23 cellular contexts compared by ENCODE assay signal in the genomic region with DNA sequence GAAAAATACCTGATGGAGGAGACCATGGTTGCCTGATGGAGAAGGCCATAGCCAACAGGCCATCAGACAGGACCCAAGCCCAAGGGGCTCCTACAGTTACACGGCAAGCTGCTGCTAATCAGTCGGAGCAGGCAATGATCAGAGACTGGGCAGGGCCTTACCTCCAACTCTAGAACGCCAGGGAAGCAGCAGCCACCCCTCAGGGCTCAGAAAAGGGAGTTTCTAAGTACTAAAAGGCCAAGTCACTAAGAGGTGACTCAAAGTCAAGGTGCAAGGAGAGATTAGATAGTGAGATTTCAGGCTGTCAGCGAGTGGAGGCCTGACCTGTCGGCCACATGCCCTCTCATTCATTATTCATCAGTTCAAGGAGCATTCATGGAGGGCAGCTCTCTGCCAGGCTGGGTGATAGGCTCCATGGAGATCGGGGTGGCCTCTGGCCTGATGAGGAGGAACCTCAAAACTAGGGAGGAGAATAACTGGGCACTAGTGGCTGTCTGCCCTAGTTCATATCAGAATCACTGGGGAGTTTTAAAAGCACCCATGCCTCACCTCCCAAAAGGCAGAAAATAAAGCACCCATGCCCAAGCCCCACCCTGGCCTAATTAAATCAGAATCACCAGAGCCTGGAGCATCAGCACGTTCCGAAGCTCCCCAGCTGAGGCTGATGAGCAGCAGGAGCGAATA. TPM values are rescaled to one million over a fixed set of nuclear protein-coding genes. Genes with fewer than 3 reads are reported as not detected.
DNase-seq lines count a peak whose midpoint lies in the region; ATAC-seq, FAIRE-seq and TF ChIP-seq lines count a peak whose summit lies in the region.
"Had no signal": no experiment of that assay in that cellular context is flagged by ENCODE, and none has a peak within 500 bp of the region (broad histone marks: within the 10 kb centered on the region; RNA-seq: fewer than 3 reads in every experiment).

No MANE protein-coding gene starts in this region.

- H3K27ac ChIP-seq in Peyer's patch (peak overlapping the region in 3 of 4 donors; percentile 66 to 88 (median 78)), K562 (ENCODE audit: extremely low read depth, low read depth, low read length) (peak overlapping the region; percentile 72), osteoblast (ENCODE audit: low read depth, low read length) (no peak overlapping the region)
- H3K27ac ChIP-seq: C4-2B, SK-N-MC had no signal

- no peak overlapping the region for H3K4me3 Mint-ChIP-seq in Caco-2 (ENCODE audit: unreplicated experiment)
- H3K4me3 Mint-ChIP-seq: CD8-positive, alpha-beta memory T cell had no signal

- H3K27me3 ChIP-seq in Caco-2 (replicated peaks; ENCODE audit: control insufficient read depth, insufficient read depth, low read length) (no peaks in the 10 kb centered on the region), Peyer's patch (no peaks in the 10 kb centered on the region), K562 (ENCODE audit: control insufficient read depth in 2 of 2, insufficient read depth in 2 of 2, low read length in 2 of 2) (no peaks in the 10 kb centered on the region), osteoblast (ENCODE audit: insufficient read depth, low read length) (no peaks in the 10 kb centered on the region)

- no peak for DNase-seq in Caco-2
- peak in 2 of 3 donors; percentile 67 to 77 for DNase-seq in Peyer's patch
- DNase-seq in K562 (ENCODE audit: extremely low read depth in 1 of 4, low spot score in 3 of 4), result peak; percentile 59 to 90 (median 66)
- peak; percentile 53 for DNase-seq in osteoblast (ENCODE audit: insufficient read length, low spot score, missing footprints)
- DNase-seq in GM19238 (ENCODE audit: insufficient read length, low spot score), result no peak
- DNase-seq in activated gamma-delta T cell (lab: John Stamatoyannopoulos, UW), result no peak
- DNase-seq in NCI-H2107 treated with DMSO at 0.1 percent for 48 hours (lab: John Stamatoyannopoulos, UW; ENCODE audit: unreplicated experiment), result no peak
- DNase-seq in activated naive CD4-positive, alpha-beta T cell (lab: John Stamatoyannopoulos, UW), result no peak
- DNase-seq: CD8-positive, alpha-beta memory T cell; H7; MM.1S; NCI-H1092; NCI-H1436; NCI-H1930; NCI-H226; NCI-H524 treated with DMSO at 0.1 percent for 48 hours; SHP77 treated with DMSO at 0.1 percent for 48 hours had no signal

- CTCF ChIA-PET in Caco-2 (lab: Charles Lee) (no interaction called here), K562 (lab: Yijun Ruan, JAX; ENCODE audit: low intra/inter-chr PET ratio) (no interaction called here)

- no peaks in the 10 kb centered on the region for H3K27me3 Mint-ChIP-seq in Caco-2 (ENCODE audit: insufficient read depth, unreplicated experiment)

- no peaks in the 10 kb centered on the region for H3K79me2 ChIP-seq in K562 (ENCODE audit: control insufficient read depth, insufficient read depth, low read length)
- no peaks in the 10 kb centered on the region for H3K79me2 ChIP-seq in osteoblast (ENCODE audit: insufficient read depth, low read length)

- H3K9me1 ChIP-seq in K562 (ENCODE audit: control insufficient read depth, insufficient read depth, low read length), result no peaks in the 10 kb centered on the region

- H3K9ac ChIP-seq in K562 (ENCODE audit: insufficient read depth in 1 of 2, low read depth in 2 of 2, low read length in 2 of 2), result peak overlapping the region; percentile 51 to 85; a peak in 3 of 4 replicates

- peaks cover 64% of the 10 kb centered on the region for H3K36me3 Mint-ChIP-seq in Caco-2 (ENCODE audit: insufficient read depth, unreplicated experiment)
- H3K36me3 Mint-ChIP-seq: CD8-positive, alpha-beta memory T cell had no signal

- peak overlapping the region; percentile 23 for H3K27ac Mint-ChIP-seq in Caco-2 (ENCODE audit: unreplicated experiment)

- WGBS in K562 (ENCODE audit: insufficient coverage, low coverage, missing lambda C conversion rate), result 14% methylated on average over 9 of the region's 9 CpGs

- H3K4me3 ChIP-seq in Caco-2 (ENCODE audit: low read depth, low read length), result no peak overlapping the region
- peak overlapping the region in 2 of 4 donors; percentile 14 to 62 for H3K4me3 ChIP-seq in Peyer's patch
- H3K4me3 ChIP-seq in K562, result no peak overlapping the region
- no peak overlapping the region for H3K4me3 ChIP-seq in osteoblast (ENCODE audit: insufficient read depth, low read length)
- H3K4me3 ChIP-seq: SK-N-MC had no signal

- peak; percentile 99 for FAIRE-seq in K562 (lab: Jason Lieb, UNC)
- FAIRE-seq: A204.1, G401.6 had no signal

- peak overlapping the region; percentile 51 for H3K4me2 ChIP-seq in K562 (ENCODE audit: insufficient read depth, low read length)
- no peak overlapping the region for H3K4me2 ChIP-seq in osteoblast (ENCODE audit: insufficient read depth, low read length)

- peaks cover 38% of the 10 kb centered on the region for H3K4me1 ChIP-seq in Caco-2
- H3K4me1 ChIP-seq in Peyer's patch, result peaks cover 0 to 8% (median 0%) of the 10 kb centered on the region in 4 donors
- peaks cover 37 to 67% of the 10 kb centered on the region in 2 experiments; a peak in 4 of 5 replicates for H3K4me1 ChIP-seq in K562 (replicated peaks in 1 of 2; ENCODE audit: control insufficient read depth in 2 of 2, insufficient read depth in 2 of 2, low read length in 2 of 2)
- H3K4me1 ChIP-seq in osteoblast (ENCODE audit: insufficient read depth, low read length), result no peaks in the 10 kb centered on the region

- ATAC-seq in K562, result peak; percentile 91

- no peak for TF ChIP-seq CTCF in Caco-2 (IDR thresholded peaks at IDR 0.05; ENCODE audit: insufficient read depth in 1 of 2, low read depth in 1 of 2, low read length in 1 of 2, severe bottlenecking in 1 of 2, unreplicated experiment in 1 of 2)
- TF ChIP-seq CTCF in Peyer's patch (IDR thresholded peaks at IDR 0.05), result no peak
- TF ChIP-seq CTCF in K562 (IDR thresholded peaks at IDR 0.05 in 2 of 3, conservative IDR thresholded peaks at IDR 0.05 in 1 of 3; ENCODE audit: insufficient read depth in 2 of 3, low read depth in 1 of 3, low read length in 3 of 3), result no peak
- TF ChIP-seq CTCF in osteoblast (IDR thresholded peaks at IDR 0.05; ENCODE audit: extremely low read depth, low read depth, low read length), result no peak

- TF ChIP-seq POLR2A in Peyer's patch (IDR thresholded peaks at IDR 0.05) (peak; percentile 79 to 89), K562 (conservative IDR thresholded peaks at IDR 0.05) (no peak)

- H3K4me1 Mint-ChIP-seq in Caco-2 (ENCODE audit: low read depth, unreplicated experiment), result peaks cover 22% of the 10 kb centered on the region

- H4K20me1 ChIP-seq in K562 (replicated peaks; ENCODE audit: control insufficient read depth, insufficient read depth, low read length) (no peaks in the 10 kb centered on the region), osteoblast (ENCODE audit: insufficient read depth, low read length) (no peaks in the 10 kb centered on the region)

- in situ Hi-C loops in K562 (cut with MboI), result no loop called here

- TF ChIP-seq RAD21 in K562 (CRISPR knock-in tag; conservative IDR thresholded peaks at IDR 0.05 in 1 of 2, IDR thresholded peaks at IDR 0.05 in 1 of 2), result no peak

- H2AFZ ChIP-seq in K562 (ENCODE audit: low read depth, low read length) (peak overlapping the region; percentile 17), osteoblast (ENCODE audit: low read length) (no peak overlapping the region)

- BruUV-seq in Caco-2 (replicated peaks; lab: Mats Ljungman, UMichigan), result no TSS peak
- BruUV-seq in K562 (replicated peaks; lab: Mats Ljungman, UMichigan), result no TSS peak

- intact Hi-C loops in Caco-2 (cut with micrococcal nuclease; ENCODE audit: unreplicated experiment) (no loop called here), K562 (cut with micrococcal nuclease) (no loop called here)

- H3K36me3 ChIP-seq in Caco-2 (ENCODE audit: control insufficient read depth, insufficient read depth, low read length) (peaks cover 10% of the 10 kb centered on the region), Peyer's patch (peaks cover 0 to 38% (median 0%) of the 10 kb centered on the region in 3 donors), K562 (ENCODE audit: control insufficient read depth, insufficient read depth, low read length) (no peaks in the 10 kb centered on the region), osteoblast (ENCODE audit: insufficient read depth, low read length) (no peaks in the 10 kb centered on the region)

- H3K9me3 ChIP-seq in Caco-2, result no peaks in the 10 kb centered on the region
- no peaks in the 10 kb centered on the region for H3K9me3 ChIP-seq in Peyer's patch
- no peaks in the 10 kb centered on the region for H3K9me3 ChIP-seq in K562 (replicated peaks; ENCODE audit: control insufficient read depth, insufficient read depth, low read depth, low read length)
- H3K9me3 ChIP-seq in osteoblast (ENCODE audit: low read depth, low read length), result no peaks in the 10 kb centered on the region

- TF ChIP-seq EP300 in K562 (IDR thresholded peaks at IDR 0.05; ENCODE audit: low read length), result peak; percentile 94

- POLR2A ChIA-PET in Caco-2 (lab: Charles Lee), result no interaction called here
- POLR2A ChIA-PET in K562 (lab: Yijun Ruan, JAX), result interaction anchor here (0.6 to 1.1 kb wide), 4 partner anchors 8 to 242 kb away, joined by 3 to 5 read pairs (median 3); no protein-coding TSS in a partner anchor

- no peaks in the 10 kb centered on the region for H3K9me3 Mint-ChIP-seq in Caco-2 (ENCODE audit: unreplicated experiment)
- H3K9me3 Mint-ChIP-seq: CD8-positive, alpha-beta memory T cell had no signal

RNA-seq across cellular contexts. Expression of gene VIL1, which starts 3.6 kb away (rescaled TPM):
- total RNA-seq in Caco-2 (2022) (401 and 448 TPM in 2 replicates), Peyer's patch (1,000 to 10,000 TPM in 1 of 4 donors, 100 to 1,000 TPM in 3; 189 to 1,274 (median 741) TPM), K562 (2014; rRNA removed) (1.7 and 2.6 TPM in 2 replicates), K562 (2014; rRNA removed; fragmentation: Illumina TruSeq; extraction: Trizol) (1.1 and 1.2 TPM in 2 replicates), K562 (2015; rRNA removed; fragmentation: Illumina TruSeq; extraction: Trizol) (0.51 and 0.75 TPM in 2 replicates), K562 (2021) (2.4 and 2.7 TPM in 2 replicates), osteoblast (under 0.01 TPM in 1 of 2 replicates, not detected in the other)
- total RNA-seq in K562 (2011; cell fraction: chromatin; rRNA removed; ENCODE audit: low replicate concordance), result 1.4 and 2.1 TPM in 2 replicates
- 0.79 and 1.2 TPM in 2 replicates for total RNA-seq in K562 (2011; cell fraction: nucleolus; rRNA removed)
- 0.44 and 1.4 TPM in 2 replicates for total RNA-seq in K562 (2011; cell fraction: nucleoplasm; rRNA removed)
- polyA plus RNA-seq in K562 (2011; rRNA removed) (0.46 and 0.63 TPM in 2 replicates), K562 (2014; fragmentation: Illumina TruSeq; extraction: Trizol) (1.2 and 2.0 TPM in 2 replicates), K562 (2014; fragmentation: Nextera tagmentation; extraction: Ambion mirVana) (under 1 TPM; 0.62 to 0.73 TPM), K562 (2014; rRNA removed) (1.9 and 3.7 TPM in 2 replicates)
- polyA plus RNA-seq in K562 (2011; cell fraction: cytosol; rRNA removed), result 0.35 and 1.5 TPM in 2 replicates
- polyA plus RNA-seq in K562 (2011; cell fraction: nucleus; rRNA removed), result 0.84 and 2.7 TPM in 2 replicates
- polyA plus RNA-seq in K562 (2012), result 0.54 and 0.72 TPM in 2 replicates
- 0.60 and 1.7 TPM in 2 replicates for polyA minus RNA-seq in K562 (2011; rRNA and poly(A)+ RNA removed)
- 0.57 and 1.2 TPM in 2 replicates for polyA minus RNA-seq in K562 (2011; cell fraction: cytosol; rRNA and poly(A)+ RNA removed)
- 0.27 and 0.33 TPM in 2 replicates for polyA minus RNA-seq in K562 (2011; cell fraction: nucleus; rRNA and poly(A)+ RNA removed)
- total RNA-seq: CD8-positive, alpha-beta memory T cell; RPMI7951 had no signal
- polyA plus RNA-seq: CD8-positive, alpha-beta memory T cell had no signal

RNA-seq across cellular contexts. Expression of gene CTDSP1, which starts 22.9 kb away (rescaled TPM):
- total RNA-seq in Caco-2 (2022) (103 and 104 TPM in 2 replicates), Peyer's patch (100 to 1,000 TPM; 105 to 207 (median 184) TPM), K562 (2014; rRNA removed) (50.8 and 65.8 TPM in 2 replicates), K562 (2014; rRNA removed; fragmentation: Illumina TruSeq; extraction: Trizol) (13.6 and 21.0 TPM in 2 replicates), K562 (2015; rRNA removed; fragmentation: Illumina TruSeq; extraction: Trizol) (45.8 and 45.9 TPM in 2 replicates), K562 (2021) (67.9 and 74.8 TPM in 2 replicates), osteoblast (53.3 and 71.7 TPM in 2 replicates)
- 51.1 and 151 TPM in 2 replicates for total RNA-seq in K562 (2011; cell fraction: chromatin; rRNA removed; ENCODE audit: low replicate concordance)
- total RNA-seq in K562 (2011; cell fraction: nucleolus; rRNA removed), result 120 and 129 TPM in 2 replicates
- total RNA-seq in K562 (2011; cell fraction: nucleoplasm; rRNA removed), result 71.7 and 74.3 TPM in 2 replicates
- polyA plus RNA-seq in K562 (2011; rRNA removed) (51.1 and 61.8 TPM in 2 replicates), K562 (2014; fragmentation: Illumina TruSeq; extraction: Trizol) (44.8 and 59.8 TPM in 2 replicates), K562 (2014; fragmentation: Nextera tagmentation; extraction: Ambion mirVana) (1 to 10 TPM; 2.4 to 3.4 TPM), K562 (2014; rRNA removed) (71.5 and 72.9 TPM in 2 replicates)
- 63.2 and 111 TPM in 2 replicates for polyA plus RNA-seq in K562 (2011; cell fraction: cytosol; rRNA removed)
- polyA plus RNA-seq in K562 (2011; cell fraction: nucleus; rRNA removed), result 140 and 333 TPM in 2 replicates
- polyA plus RNA-seq in K562 (2012), result 57.2 and 78.1 TPM in 2 replicates
- 22.3 and 32.5 TPM in 2 replicates for polyA minus RNA-seq in K562 (2011; rRNA and poly(A)+ RNA removed)
- polyA minus RNA-seq in K562 (2011; cell fraction: cytosol; rRNA and poly(A)+ RNA removed), result 34.5 and 39.1 TPM in 2 replicates
- 70.4 and 70.7 TPM in 2 replicates for polyA minus RNA-seq in K562 (2011; cell fraction: nucleus; rRNA and poly(A)+ RNA removed)

RNA-seq across cellular contexts. Expression of gene SLC11A1, which starts 40.5 kb away (rescaled TPM):
- total RNA-seq in Caco-2 (2022), result 0.12 and 0.32 TPM in 2 replicates
- 10 to 100 TPM in 2 of 4 donors, 1 to 10 TPM in 2; 2.8 to 21.5 (median 8.6) TPM for total RNA-seq in Peyer's patch
- total RNA-seq in K562 (2011; cell fraction: chromatin; rRNA removed; ENCODE audit: low replicate concordance), result 1.4 and 5.9 TPM in 2 replicates
- 4.3 and 4.5 TPM in 2 replicates for total RNA-seq in K562 (2011; cell fraction: nucleolus; rRNA removed)
- 3.5 and 4.8 TPM in 2 replicates for total RNA-seq in K562 (2011; cell fraction: nucleoplasm; rRNA removed)
- 0.98 and 1.0 TPM in 2 replicates for total RNA-seq in K562 (2014; rRNA removed)
- total RNA-seq in K562 (2014; rRNA removed; fragmentation: Illumina TruSeq; extraction: Trizol), result 0.32 and 0.65 TPM in 2 replicates
- total RNA-seq in K562 (2015; rRNA removed; fragmentation: Illumina TruSeq; extraction: Trizol), result 0.83 and 1.1 TPM in 2 replicates
- 1.2 and 1.6 TPM in 2 replicates for total RNA-seq in K562 (2021)
- polyA plus RNA-seq in K562 (2011; rRNA removed), result 0.54 and 0.64 TPM in 2 replicates
- polyA plus RNA-seq in K562 (2011; cell fraction: cytosol; rRNA removed), result 0.53 and 1.2 TPM in 2 replicates
- polyA plus RNA-seq in K562 (2011; cell fraction: nucleus; rRNA removed), result 1.8 and 2.6 TPM in 2 replicates
- polyA plus RNA-seq in K562 (2012), result 1.7 and 2.7 TPM in 2 replicates
- polyA plus RNA-seq in K562 (2014; fragmentation: Illumina TruSeq; extraction: Trizol), result 0.40 and 0.43 TPM in 2 replicates
- under 1 TPM; 0.35 to 0.51 TPM for polyA plus RNA-seq in K562 (2014; fragmentation: Nextera tagmentation; extraction: Ambion mirVana)
- 0.69 and 0.99 TPM in 2 replicates for polyA plus RNA-seq in K562 (2014; rRNA removed)
- 1.3 TPM in 2 replicates for polyA minus RNA-seq in K562 (2011; rRNA and poly(A)+ RNA removed)
- polyA minus RNA-seq in K562 (2011; cell fraction: cytosol; rRNA and poly(A)+ RNA removed), result 0.95 and 1.2 TPM in 2 replicates
- polyA minus RNA-seq in K562 (2011; cell fraction: nucleus; rRNA and poly(A)+ RNA removed), result 6.3 and 7.7 TPM in 2 replicates
- 0.29 and 0.36 TPM in 2 replicates for total RNA-seq in osteoblast
- total RNA-seq: Daoy, H7 had no signal

Comparison
In these comparisons a context has a peak if more than half of its experiments do, and no peak if none do; other contexts are left out.
1. DNase-seq: peak in Peyer's patch (2 of 3), K562 (4 of 4) and osteoblast (single experiment); none in Caco-2 (0 of 2), GM19238 (single experiment), activated gamma-delta T cell (single experiment), NCI-H2107 treated with DMSO at 0.1 percent for 48 hours (single experiment) and activated naive CD4-positive, alpha-beta T cell (0 of 4).
2. RNA of gene VIL1, which starts 3.6 kb away (total RNA-seq): 189 to 1,274 TPM in Peyer's patch and 401 to 448 TPM in Caco-2; 0.44 to 2.7 TPM in K562 and under 0.01 TPM in osteoblast; every median in the first group is over 10 times any median in the second.